In genomic region chr3:141426404-141427034, GRCh38 we compare ENCODE assay signal across 8 cellular contexts. TPM values are rescaled to one million over a fixed set of nuclear protein-coding genes. Genes with fewer than 3 reads are reported as not detected.
DNase-seq lines count a peak whose midpoint lies in the region; TF ChIP-seq lines count a peak whose summit lies in the region.

No MANE protein-coding gene starts in this region.

- H3K9me3 ChIP-seq in smooth muscle cell (replicated peaks; ENCODE audit: low read depth): no peaks in the 10 kb centered on the region

- peaks cover 1 to 8% (median 4%) of the 10 kb centered on the region in 3 donors for H3K36me3 Mint-ChIP-seq in immature natural killer cell
- no peaks in the 10 kb centered on the region for H3K36me3 Mint-ChIP-seq in activated T-helper 2 cell treated with anti-CD3 and anti-CD28 coated beads, Interferon-gamma antibody, Interleukin-2, Interleukin-4, amounts not matched to agents 10 μg/mL and 5 μg/mL and 100 μg/mL, durations not matched to agents 14 hours and 24 hours and 36 hours (ENCODE audit: low read depth)

- peaks cover 16% of the 10 kb centered on the region for H3F3A ChIP-seq in smooth muscle cell (ENCODE audit: low read depth)

- H3K27ac ChIP-seq in smooth muscle cell (ENCODE audit: low read depth): peak overlapping the region; percentile 92

- H3K4me3 ChIP-seq in smooth muscle cell: no peak overlapping the region

- peaks cover 20% of the 10 kb centered on the region for H3K4me1 ChIP-seq in smooth muscle cell (ENCODE audit: low read depth)

- H3K9ac ChIP-seq in smooth muscle cell (ENCODE audit: low read depth): peak overlapping the region; percentile 55

- H3K27me3 ChIP-seq in smooth muscle cell (ENCODE audit: low read depth): no peaks in the 10 kb centered on the region

- H3K79me2 ChIP-seq in smooth muscle cell (ENCODE audit: low read depth): peaks cover 26% of the 10 kb centered on the region

- H4K20me1 ChIP-seq in smooth muscle cell (ENCODE audit: low read depth): no peaks in the 10 kb centered on the region

- in situ Hi-C loops in T47D (cut with HindIII; ENCODE audit: low pct_unique_long_range_greater_than_20kb, low sequenced_read_pairs): no loop called here

- intact Hi-C loops in activated T-helper 2 cell treated with anti-CD3 and anti-CD28 coated beads, Interferon-gamma antibody, Interleukin-2, Interleukin-4, amounts not matched to agents 10 μg/mL and 5 μg/mL and 100 μg/mL, durations not matched to agents 14 hours and 24 hours and 36 hours (cut with micrococcal nuclease): no loop called here

- no peaks in the 10 kb centered on the region for H3K9me3 Mint-ChIP-seq in immature natural killer cell
- H3K9me3 Mint-ChIP-seq in activated T-helper 2 cell treated with anti-CD3 and anti-CD28 coated beads, Interferon-gamma antibody, Interleukin-2, Interleukin-4, amounts not matched to agents 10 μg/mL and 5 μg/mL and 100 μg/mL, durations not matched to agents 14 hours and 24 hours and 36 hours: no peaks in the 10 kb centered on the region

- WGBS in smooth muscle cell (ENCODE audit: low lambda C conversion rate): 17% methylated on average over 9 of the region's 9 CpGs

- H3K4me3 Mint-ChIP-seq in immature natural killer cell: no peak overlapping the region
- no peak overlapping the region for H3K4me3 Mint-ChIP-seq in activated T-helper 2 cell treated with anti-CD3 and anti-CD28 coated beads, Interferon-gamma antibody, Interleukin-2, Interleukin-4, amounts not matched to agents 10 μg/mL and 5 μg/mL and 100 μg/mL, durations not matched to agents 14 hours and 24 hours and 36 hours (ENCODE audit: low read depth)

- no peaks in the 10 kb centered on the region for H3K36me3 ChIP-seq in smooth muscle cell (ENCODE audit: low read depth)

- peak overlapping the region in 5 of 6 donors; percentile 23 to 64 (median 42) for H3K27ac Mint-ChIP-seq in immature natural killer cell
- H3K27ac Mint-ChIP-seq in activated T-helper 2 cell treated with anti-CD3 and anti-CD28 coated beads, Interferon-gamma antibody, Interleukin-2, Interleukin-4, amounts not matched to agents 10 μg/mL and 5 μg/mL and 100 μg/mL, durations not matched to agents 14 hours and 24 hours and 36 hours: no peak overlapping the region

- no peak overlapping the region for H2AFZ ChIP-seq in smooth muscle cell (ENCODE audit: low read depth)

- H3K4me2 ChIP-seq in smooth muscle cell: peak overlapping the region; percentile 62

- H3K4me1 Mint-ChIP-seq in immature natural killer cell: peaks cover 16 to 55% of the 10 kb centered on the region in 2 donors
- H3K4me1 Mint-ChIP-seq in activated T-helper 2 cell treated with anti-CD3 and anti-CD28 coated beads, Interferon-gamma antibody, Interleukin-2, Interleukin-4, amounts not matched to agents 10 μg/mL and 5 μg/mL and 100 μg/mL, durations not matched to agents 14 hours and 24 hours and 36 hours (ENCODE audit: low read depth): peaks cover 9% of the 10 kb centered on the region

- peak; percentile 43 for DNase-seq in HCEC 1CT
- DNase-seq in T47D (ENCODE audit: low read depth in 1 of 2, low spot score in 1 of 2): peak; percentile 44 to 90
- DNase-seq in immature natural killer cell: no peak
- DNase-seq in smooth muscle cell (lab: John Stamatoyannopoulos, UW; ENCODE audit: unreplicated experiment): no peak
- DNase-seq in SK-N-DZ (ENCODE audit: low spot score): no peak
- DNase-seq in stimulated activated CD4-positive, alpha-beta T cell treated with anti-CD3 and anti-CD28 coated beads, Interleukin-2, amount 100 ng/mL, for 24 hours: no peak
- no peak for DNase-seq in activated T-helper 2 cell treated with anti-CD3 and anti-CD28 coated beads, Interferon-gamma antibody, Interleukin-2, Interleukin-4, amounts not matched to agents 10 μg/mL and 5 μg/mL and 100 μg/mL, durations not matched to agents 14 hours and 24 hours and 36 hours (ENCODE audit: low spot score)
- DNase-seq in effector CD8-positive, alpha-beta T cell (lab: John Stamatoyannopoulos, UW): no peak

- peaks cover 0 to 3% (median 0%) of the 10 kb centered on the region in 3 donors for H3K27me3 Mint-ChIP-seq in immature natural killer cell (ENCODE audit: low read depth in 3 of 3)
- no peaks in the 10 kb centered on the region for H3K27me3 Mint-ChIP-seq in activated T-helper 2 cell treated with anti-CD3 and anti-CD28 coated beads, Interferon-gamma antibody, Interleukin-2, Interleukin-4, amounts not matched to agents 10 μg/mL and 5 μg/mL and 100 μg/mL, durations not matched to agents 14 hours and 24 hours and 36 hours (ENCODE audit: low read depth)

- TF ChIP-seq CTCF in smooth muscle cell (IDR thresholded peaks at IDR 0.05; ENCODE audit: borderline replicate concordance, insufficient read depth, poor library complexity, severe bottlenecking): no peak

RNA-seq across cellular contexts. Expression of gene ZBTB38, which starts 58.2 kb away (rescaled TPM):
- polyA plus RNA-seq in immature natural killer cell (10 to 100 TPM; 31.4 to 98.7 (median 68.1) TPM), smooth muscle cell (21.7 and 22.2 TPM in 2 replicates)
- total RNA-seq in smooth muscle cell: 68.0 and 108 TPM in 2 replicates
- 4.7 and 8.1 TPM in 2 replicates for polyA plus RNA-seq in SK-N-DZ (2014; cell fraction: cytosol; rRNA removed)
- polyA plus RNA-seq in SK-N-DZ (2014; cell fraction: nucleus; rRNA removed): 4.0 and 4.3 TPM in 2 replicates
- 25.4 and 27.2 TPM in 2 replicates for total RNA-seq in activated T-helper 2 cell treated with anti-CD3 and anti-CD28 coated beads, Interferon-gamma antibody, Interleukin-2, Interleukin-4, amounts not matched to agents 10 μg/mL and 5 μg/mL and 100 μg/mL, durations not matched to agents 14 hours and 24 hours and 36 hours

Comparison
In these comparisons a context has a peak if more than half of its experiments do, and no peak if none do; other contexts are left out.
1. DNase-seq: peak in HCEC 1CT (single experiment) and T47D (2 of 2); none in immature natural killer cell (0 of 3), smooth muscle cell (single experiment), SK-N-DZ (single experiment), stimulated activated CD4-positive, alpha-beta T cell treated with anti-CD3 and anti-CD28 coated beads, Interleukin-2, amount 100 ng/mL, for 24 hours (0 of 2), activated T-helper 2 cell treated with anti-CD3 and anti-CD28 coated beads, Interferon-gamma antibody, Interleukin-2, Interleukin-4, amounts not matched to agents 10 μg/mL and 5 μg/mL and 100 μg/mL, durations not matched to agents 14 hours and 24 hours and 36 hours (single experiment) and effector CD8-positive, alpha-beta T cell (single experiment).